Comparison of ENCODE assay signal across 8 cellular contexts in the genomic region with DNA sequence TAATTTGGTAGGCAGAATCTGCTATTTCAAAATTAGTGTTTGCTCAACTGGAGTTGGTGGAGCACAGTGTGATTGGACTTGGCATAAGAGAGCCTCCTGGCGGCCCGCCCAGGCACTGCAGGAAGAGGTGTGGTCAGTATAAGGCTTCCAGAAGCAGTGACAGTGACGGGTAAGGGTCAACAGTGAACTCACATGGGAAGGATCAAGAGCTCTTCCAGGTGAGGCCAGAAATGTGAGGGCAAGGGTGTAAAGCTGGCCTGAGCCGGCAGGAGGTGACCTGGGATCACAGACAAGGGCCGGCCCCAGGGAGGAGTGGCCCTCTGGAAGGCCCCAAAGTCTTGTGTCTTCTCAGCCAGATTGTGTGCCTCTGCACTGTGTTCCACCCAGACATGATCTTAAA.
DNase-seq lines count a peak whose midpoint lies in the region; ATAC-seq and TF ChIP-seq lines count a peak whose summit lies in the region.

No MANE protein-coding gene starts in this region.

- no peaks in the 10 kb centered on the region for H3K9me3 ChIP-seq in AG04450 (ENCODE audit: control insufficient read depth, insufficient read depth, low read length)

- POLR2A ChIA-PET in AG04450 (lab: Yijun Ruan, JAX), result no interaction called here

- CTCF ChIA-PET in AG04450 (lab: Charles Lee), result interaction anchor here (0.5 to 2.5 kb wide), 23 partner anchors 8 to 1088 kb away, joined by 3 to 13 read pairs (median 4); no protein-coding TSS in a partner anchor

- no peaks in the 10 kb centered on the region for H3K27me3 ChIP-seq in AG04450 (ENCODE audit: control insufficient read depth, insufficient read depth, low read length)

- ATAC-seq in GM18861 (IDR thresholded peaks at IDR 0.05; ENCODE audit: unreplicated experiment) (peak; percentile 74), HG03460 (IDR thresholded peaks at IDR 0.05; ENCODE audit: unreplicated experiment) (peak; percentile 73), GM21619 (IDR thresholded peaks at IDR 0.05; ENCODE audit: unreplicated experiment) (no peak)

- peak; percentile 65 for TF ChIP-seq CTCF in AG04450 (IDR thresholded peaks at IDR 0.05; ENCODE audit: low read depth, low read length)

- H3K27ac ChIP-seq in AG04450 (ENCODE audit: low read depth, low read length), result no peak overlapping the region

- intact Hi-C loops in head of caudate nucleus (cut with DNase I), result no loop called here

- no peak overlapping the region for H3K4me3 ChIP-seq in AG04450 (ENCODE audit: low read depth, low read length)

- DNase-seq in AG04450 (ENCODE audit: low read depth, low spot score) (no peak), SHP77 treated with DMSO at 0.1 percent for 48 hours (lab: John Stamatoyannopoulos, UW) (peak; percentile 27), head of caudate nucleus (peak in 41 of 42 donors; percentile 25 to 83 (median 63)), retina (peak; percentile 29)
- DNase-seq in activated effector memory CD4-positive, alpha-beta T cell treated with anti-CD3 and anti-CD28 coated beads, Interleukin-2, amount 50 U/mL, for 16 hours, result peak; percentile 89
